ENCODE assay signal across 8 cellular contexts in genomic region chr17:56786989-56787482, GRCh38. TPM values are rescaled to one million over a fixed set of nuclear protein-coding genes. Genes with fewer than 3 reads are reported as not detected.
DNase-seq lines count a peak whose midpoint lies in the region; ATAC-seq and TF ChIP-seq lines count a peak whose summit lies in the region.

No MANE protein-coding gene starts in this region.

- intact Hi-C loops in CD4-positive, alpha-beta T cell (cut with DNase I, micrococcal nuclease) = no loop called here

- no peaks in the 10 kb centered on the region for H3K27me3 Mint-ChIP-seq in CD4-positive, alpha-beta T cell

- TF ChIP-seq CTCF in CD4-positive, alpha-beta T cell (IDR thresholded peaks at IDR 0.05) = no peak
- TF ChIP-seq CTCF in epithelial cell of esophagus (IDR thresholded peaks at IDR 0.05; ENCODE audit: insufficient read depth, low read depth, low read length, missing control alignments) = no peak

- H3K9me3 ChIP-seq in CD4-positive, alpha-beta T cell (ENCODE audit: control insufficient read depth, low read length) = no peaks in the 10 kb centered on the region

- H3K4me3 Mint-ChIP-seq in CD4-positive, alpha-beta T cell = peak overlapping the region; percentile 6

- H3K9me3 Mint-ChIP-seq in CD4-positive, alpha-beta T cell = no peaks in the 10 kb centered on the region

- no peak overlapping the region for H3K27ac ChIP-seq in CD4-positive, alpha-beta T cell (ENCODE audit: low read depth, low read length)

- H3K36me3 Mint-ChIP-seq in CD4-positive, alpha-beta T cell (ENCODE audit: low read depth) = peaks cover 3% of the 10 kb centered on the region

- POLR2A ChIA-PET in CD4-positive, alpha-beta T cell (lab: Charles Lee) = no interaction called here

- ATAC-seq in CD4-positive, alpha-beta T cell (ENCODE audit: poor library complexity) = peak; percentile 67
- peak; percentile 61 for ATAC-seq in GM21526 (IDR thresholded peaks at IDR 0.05; ENCODE audit: low FRiP score, unreplicated experiment)

- peaks cover 10% of the 10 kb centered on the region for H3K4me1 Mint-ChIP-seq in CD4-positive, alpha-beta T cell (ENCODE audit: low read depth)

- DNase-seq in CD4-positive, alpha-beta T cell = peak in 6 of 10 experiments; percentile 3 to 11 (median 6)
- peak; percentile 98 for DNase-seq in HT1080 (ENCODE audit: low read depth)
- peak; percentile 27 for DNase-seq in activated CD4-positive, alpha-beta T cell treated with anti-CD3 and anti-CD28 coated beads for 1 hour
- DNase-seq in epithelial cell of esophagus (ENCODE audit: low read depth) = peak; percentile 98
- DNase-seq in stimulated activated CD4-positive, alpha-beta T cell treated with anti-CD3 and anti-CD28 coated beads, Interleukin-12 subunit alpha, Interleukin-12 subunit beta, amount 100 ng/mL, for 48 hours (ENCODE audit: low read depth in 2 of 3, low spot score in 1 of 3) = peak; percentile 38 to 53 (median 52)
- no peak for DNase-seq in NCI-H2029 (lab: John Stamatoyannopoulos, UW)
- no peak for DNase-seq in inferior parietal cortex (ENCODE audit: extremely low spot score)

- no peak overlapping the region for H3K27ac Mint-ChIP-seq in CD4-positive, alpha-beta T cell

- H3K4me3 ChIP-seq in epithelial cell of esophagus (ENCODE audit: low read length) = no peak overlapping the region

- H3K27me3 ChIP-seq in CD4-positive, alpha-beta T cell (ENCODE audit: control insufficient read depth, insufficient read depth, low read length) = no peaks in the 10 kb centered on the region

- CTCF ChIA-PET in CD4-positive, alpha-beta T cell (lab: Charles Lee) = no interaction called here

RNA-seq across cellular contexts. Expression of gene C17orf67, which starts 46.7 kb away (rescaled TPM):
- total RNA-seq in CD4-positive, alpha-beta T cell = 1 to 10 TPM; 4.3 to 4.8 TPM
- total RNA-seq in HT1080 (2014; rRNA removed; shearing (Covaris generic)) = 1.3 and 1.6 TPM in 2 replicates
- polyA plus RNA-seq in HT1080 (2015; cell fraction: cytosol; rRNA removed) = 0.46 and 1.4 TPM in 2 replicates
- 0.79 and 2.3 TPM in 2 replicates for polyA plus RNA-seq in HT1080 (2015; cell fraction: nucleus; rRNA removed)

RNA-seq across cellular contexts. Expression of gene DGKE, which starts 46.9 kb away (rescaled TPM):
- 10 to 100 TPM; 20.0 to 22.3 TPM for total RNA-seq in CD4-positive, alpha-beta T cell
- 5.4 and 6.1 TPM in 2 replicates for total RNA-seq in HT1080 (2014; rRNA removed; shearing (Covaris generic))
- polyA plus RNA-seq in HT1080 (2015; cell fraction: cytosol; rRNA removed) = 3.0 and 3.2 TPM in 2 replicates
- 10.6 and 16.4 TPM in 2 replicates for polyA plus RNA-seq in HT1080 (2015; cell fraction: nucleus; rRNA removed)

Comparison
In these comparisons a context has a peak if more than half of its experiments do, and no peak if none do; other contexts are left out.
1. DNase-seq: peak in CD4-positive, alpha-beta T cell (6 of 10), HT1080 (single experiment), activated CD4-positive, alpha-beta T cell treated with anti-CD3 and anti-CD28 coated beads for 1 hour (single experiment), epithelial cell of esophagus (single experiment) and stimulated activated CD4-positive, alpha-beta T cell treated with anti-CD3 and anti-CD28 coated beads, Interleukin-12 subunit alpha, Interleukin-12 subunit beta, amount 100 ng/mL, for 48 hours (3 of 3); none in NCI-H2029 (single experiment) and inferior parietal cortex (single experiment).